8 cellular contexts compared by ENCODE assay signal in genomic region chr20:34955232-34956040, GRCh38. TPM values are rescaled to one million over a fixed set of nuclear protein-coding genes. Genes with fewer than 3 reads are reported as not detected.
DNase-seq lines count a peak whose midpoint lies in the region; ATAC-seq and TF ChIP-seq lines count a peak whose summit lies in the region.

Gene GSS, minus strand, starts transcription at chr20:34955806. Its CDS starts 3,954 bp downstream, at chr20:34951852.
Gene MYH7B, plus strand, starts transcription at chr20:34955868. Its CDS starts 22,138 bp downstream, at chr20:34978006.

- no peaks in the 10 kb centered on the region for H3K36me3 Mint-ChIP-seq in activated T-cell treated with anti-CD3 and anti-CD28 coated beads, Interleukin-2, amount 50 U/mL, for 4 hours (ENCODE audit: insufficient read depth)

- intact Hi-C loops in PC-3 (cut with micrococcal nuclease), result loop anchor here (1.0 to 2.0 kb wide), 2 partner anchors 49 to 81 kb away; no protein-coding TSS in a partner anchor

- 1% methylated on average over 62 of the region's 62 CpGs for WGBS in esophagus, 2 donors

- CTCF ChIA-PET in PC-3 (lab: Charles Lee), result interaction anchor here (0.5 to 1.5 kb wide), 7 partner anchors 16 to 308 kb away, joined by 3 to 30 read pairs (median 7); partner anchors contain the start of genes ACSS2 and GGT7

- H3K9me3 ChIP-seq in PC-3 (ENCODE audit: low read length) (no peaks in the 10 kb centered on the region), esophagus (ENCODE audit: control insufficient read depth in 2 of 2, insufficient read depth in 1 of 2, low read depth in 1 of 2, low read length in 1 of 2) (no peaks in the 10 kb centered on the region), mucosa of stomach (ENCODE audit: control insufficient read depth, low read length) (no peaks in the 10 kb centered on the region)

- H3K4me1 Mint-ChIP-seq in activated T-cell treated with anti-CD3 and anti-CD28 coated beads, Interleukin-2, amount 50 U/mL, for 4 hours (ENCODE audit: low read depth), result peaks cover 18% of the 10 kb centered on the region

- H3K27me3 ChIP-seq in PC-3 (ENCODE audit: low read length), result no peaks in the 10 kb centered on the region
- no peaks in the 10 kb centered on the region for H3K27me3 ChIP-seq in esophagus (ENCODE audit: control insufficient read depth in 1 of 2, insufficient read depth in 2 of 2, low read length in 2 of 2)
- no peaks in the 10 kb centered on the region for H3K27me3 ChIP-seq in mucosa of stomach (ENCODE audit: control insufficient read depth, insufficient read depth, low read length)

- no peaks in the 10 kb centered on the region for H3F3A ChIP-seq in PC-3 (ENCODE audit: low read length, unreplicated experiment)

- H3K4me1 ChIP-seq in PC-3 (ENCODE audit: insufficient read depth, low read length), result peaks cover 17% of the 10 kb centered on the region
- H3K4me1 ChIP-seq in esophagus (ENCODE audit: control insufficient read depth in 2 of 2, insufficient read depth in 2 of 2, low read length in 1 of 2), result peaks cover 0 to 3% of the 10 kb centered on the region in 2 donors
- peaks cover 17% of the 10 kb centered on the region for H3K4me1 ChIP-seq in mucosa of stomach (ENCODE audit: control insufficient read depth, insufficient read depth, low read length)

- H3K36me3 ChIP-seq in PC-3 (ENCODE audit: low read depth, low read length) (no peaks in the 10 kb centered on the region), esophagus (ENCODE audit: control insufficient read depth in 2 of 2, insufficient read depth in 2 of 2, low read length in 1 of 2) (no peaks in the 10 kb centered on the region), mucosa of stomach (ENCODE audit: control insufficient read depth, insufficient read depth, low read length) (no peaks in the 10 kb centered on the region)

- H3K4me3 ChIP-seq in PC-3 (ENCODE audit: low read length) (peak within 1 kb of the TSS; percentile 76), esophagus (ENCODE audit: low read depth in 1 of 2, low read length in 2 of 2) (peak within 1 kb of the TSS; percentile 58 to 65), mucosa of stomach (ENCODE audit: low read length) (peak within 1 kb of the TSS; percentile 92)

- ATAC-seq in GM21717 (IDR thresholded peaks at IDR 0.05; ENCODE audit: unreplicated experiment) (peak; percentile 74), PC-3 (peak; percentile 94)
- ATAC-seq in activated T-cell treated with anti-CD3 and anti-CD28 coated beads, Interleukin-2, amount 50 U/mL, for 4 hours, result peak; percentile 95 to 96

- H3K9me2 ChIP-seq in PC-3 (replicated peaks; ENCODE audit: low read length), result no peaks in the 10 kb centered on the region

- H3K79me2 ChIP-seq in PC-3 (ENCODE audit: low read length), result peaks cover 22% of the 10 kb centered on the region

- in situ Hi-C loops in KBM-7 (cut with MboI; ENCODE audit: low pct_unique_long_range_greater_than_20kb, low sequenced_read_pairs), result no loop called here

- POLR2A ChIA-PET in PC-3 (lab: Charles Lee; ENCODE audit: unreplicated experiment), result interaction anchor here (0.6 to 1.0 kb wide), 4 partner anchors 12 to 920 kb away, joined by 3 to 5 read pairs (median 4); no protein-coding TSS in a partner anchor

- H3K4me2 ChIP-seq in PC-3 (ENCODE audit: low read length), result peak within 1 kb of the TSS; percentile 90

- no peaks in the 10 kb centered on the region for H4K20me1 ChIP-seq in PC-3 (ENCODE audit: low read length)

- H3K9ac ChIP-seq in PC-3 (ENCODE audit: low read length), result peak within 1 kb of the TSS; percentile 89
- peak within 1 kb of the TSS; percentile 91 for H3K9ac ChIP-seq in mucosa of stomach (ENCODE audit: low read length)

- H3K4me3 Mint-ChIP-seq in activated T-cell treated with anti-CD3 and anti-CD28 coated beads, Interleukin-2, amount 50 U/mL, for 4 hours, result peak within 1 kb of the TSS; percentile 93

- BruUV-seq in PC-3 (replicated peaks; lab: Mats Ljungman, UMichigan), result TSS peak; percentile 87

- H3K27me3 Mint-ChIP-seq in activated T-cell treated with anti-CD3 and anti-CD28 coated beads, Interleukin-2, amount 50 U/mL, for 4 hours (ENCODE audit: low read depth), result no peaks in the 10 kb centered on the region

- no peaks in the 10 kb centered on the region for H3K9me3 Mint-ChIP-seq in activated T-cell treated with anti-CD3 and anti-CD28 coated beads, Interleukin-2, amount 50 U/mL, for 4 hours

- peak within 1 kb of the TSS; percentile 67 for H3K27ac ChIP-seq in PC-3 (ENCODE audit: low read length)
- H3K27ac ChIP-seq in esophagus (ENCODE audit: low read depth in 2 of 2, low read length in 1 of 2), result peak within 1 kb of the TSS; percentile 85 to 90

- H2AFZ ChIP-seq in PC-3 (ENCODE audit: low read length), result peak within 1 kb of the TSS; percentile 80

- TF ChIP-seq CTCF in PC-3 (conservative IDR thresholded peaks at IDR 0.05; ENCODE audit: low read depth, low read length), result peak; percentile 79

- peak; percentile 88 for DNase-seq in DMS79 (lab: John Stamatoyannopoulos, UW)
- peak; percentile 97 for DNase-seq in KBM-7
- peak; percentile 98 for DNase-seq in PC-3
- peak; percentile 97 for DNase-seq in activated T-cell treated with anti-CD3 and anti-CD28 coated beads, Interleukin-2, amount 50 U/mL, for 4 hours
- DNase-seq in stimulated activated CD8-positive, alpha-beta memory T cell treated with anti-CD3 and anti-CD28 coated beads, Interleukin-4, amount 100 ng/mL, for 48 hours, result peak; percentile 100

RNA-seq across cellular contexts. Expression of gene GSS, which starts in this region (rescaled TPM):
- 82.0 and 95.9 TPM in 2 replicates for total RNA-seq in PC-3 (2014; rRNA removed)
- 10 to 100 TPM; 47.8 to 56.2 (median 51.3) TPM for total RNA-seq in activated T-cell treated with anti-CD3 and anti-CD28 coated beads, Interleukin-2, amount 50 U/mL, for 4 hours
- 10 to 100 TPM; 40.9 to 48.3 TPM for polyA plus RNA-seq in esophagus

RNA-seq across cellular contexts. Expression of gene MYH7B, which starts in this region (rescaled TPM):
- 0.04 TPM in 1 of 2 replicates, not detected in the other for total RNA-seq in PC-3 (2014; rRNA removed)
- under 1 TPM; 0.10 to 0.60 (median 0.37) TPM for total RNA-seq in activated T-cell treated with anti-CD3 and anti-CD28 coated beads, Interleukin-2, amount 50 U/mL, for 4 hours
- under 1 TPM; 0.11 to 0.69 TPM for polyA plus RNA-seq in esophagus

Comparison
In these comparisons a context has a peak if more than half of its experiments do, and no peak if none do; other contexts are left out.
1. Peak in every context shown above with its lines: DNase-seq, ATAC-seq, H3K4me3 ChIP-seq and H3K27ac ChIP-seq.